In the genomic region with DNA sequence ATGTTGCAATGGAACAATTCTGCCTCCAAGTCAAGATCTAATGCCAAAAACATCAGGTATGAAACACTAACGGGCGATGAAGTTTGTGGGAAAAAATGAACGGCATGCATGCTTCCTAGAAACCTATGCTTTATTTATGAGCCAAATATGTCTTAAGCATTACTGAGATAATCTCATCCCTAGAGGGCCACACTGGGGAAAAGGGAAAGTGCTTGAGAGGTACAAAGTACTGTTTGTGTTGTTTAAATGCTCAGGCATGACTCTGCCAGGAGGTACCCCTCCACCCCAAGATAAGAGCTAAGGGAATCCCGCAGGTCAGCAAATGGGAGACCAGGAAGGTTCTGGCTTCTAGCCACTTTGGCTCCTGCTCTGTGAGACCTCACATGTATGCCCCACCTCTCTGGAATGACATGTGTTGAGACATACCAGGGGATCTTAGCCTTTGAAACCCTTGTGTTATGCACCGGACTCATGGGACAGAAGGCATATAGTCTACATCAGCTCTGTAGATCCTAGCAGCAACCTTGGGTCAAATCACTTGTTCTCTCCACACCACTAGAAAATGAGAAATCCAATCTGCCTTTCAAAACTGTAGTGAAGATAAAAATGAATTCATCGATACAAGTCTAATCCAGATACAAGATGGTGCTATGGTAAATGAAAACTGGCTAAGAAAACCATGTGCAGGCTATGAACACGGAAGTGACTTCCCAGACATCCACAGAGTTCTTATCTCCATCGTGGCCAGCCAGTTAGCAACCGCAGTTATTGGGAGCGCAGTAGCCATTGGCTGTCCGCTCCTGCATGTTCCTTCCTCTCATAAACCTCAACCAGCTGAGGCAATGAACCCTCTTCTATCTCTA, we compare ENCODE assay signal across 1 cellular context.
TF ChIP-seq lines count a peak whose summit lies in the region.

No MANE protein-coding gene starts in this region.

TF ChIP-seq in K562, 482 proteins besides CTCF, POLR2A, EP300 and RAD21 (continued from another document and continues in another):
- TF ChIP-seq, protein P1, sequence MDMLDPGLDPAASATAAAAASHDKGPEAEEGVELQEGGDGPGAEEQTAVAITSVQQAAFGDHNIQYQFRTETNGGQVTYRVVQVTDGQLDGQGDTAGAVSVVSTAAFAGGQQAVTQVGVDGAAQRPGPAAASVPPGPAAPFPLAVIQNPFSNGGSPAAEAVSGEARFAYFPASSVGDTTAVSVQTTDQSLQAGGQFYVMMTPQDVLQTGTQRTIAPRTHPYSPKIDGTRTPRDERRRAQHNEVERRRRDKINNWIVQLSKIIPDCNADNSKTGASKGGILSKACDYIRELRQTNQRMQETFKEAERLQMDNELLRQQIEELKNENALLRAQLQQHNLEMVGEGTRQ (CRISPR knock-in tag; IDR thresholded peaks at IDR 0.05): no peak
- TF ChIP-seq, protein P2, sequence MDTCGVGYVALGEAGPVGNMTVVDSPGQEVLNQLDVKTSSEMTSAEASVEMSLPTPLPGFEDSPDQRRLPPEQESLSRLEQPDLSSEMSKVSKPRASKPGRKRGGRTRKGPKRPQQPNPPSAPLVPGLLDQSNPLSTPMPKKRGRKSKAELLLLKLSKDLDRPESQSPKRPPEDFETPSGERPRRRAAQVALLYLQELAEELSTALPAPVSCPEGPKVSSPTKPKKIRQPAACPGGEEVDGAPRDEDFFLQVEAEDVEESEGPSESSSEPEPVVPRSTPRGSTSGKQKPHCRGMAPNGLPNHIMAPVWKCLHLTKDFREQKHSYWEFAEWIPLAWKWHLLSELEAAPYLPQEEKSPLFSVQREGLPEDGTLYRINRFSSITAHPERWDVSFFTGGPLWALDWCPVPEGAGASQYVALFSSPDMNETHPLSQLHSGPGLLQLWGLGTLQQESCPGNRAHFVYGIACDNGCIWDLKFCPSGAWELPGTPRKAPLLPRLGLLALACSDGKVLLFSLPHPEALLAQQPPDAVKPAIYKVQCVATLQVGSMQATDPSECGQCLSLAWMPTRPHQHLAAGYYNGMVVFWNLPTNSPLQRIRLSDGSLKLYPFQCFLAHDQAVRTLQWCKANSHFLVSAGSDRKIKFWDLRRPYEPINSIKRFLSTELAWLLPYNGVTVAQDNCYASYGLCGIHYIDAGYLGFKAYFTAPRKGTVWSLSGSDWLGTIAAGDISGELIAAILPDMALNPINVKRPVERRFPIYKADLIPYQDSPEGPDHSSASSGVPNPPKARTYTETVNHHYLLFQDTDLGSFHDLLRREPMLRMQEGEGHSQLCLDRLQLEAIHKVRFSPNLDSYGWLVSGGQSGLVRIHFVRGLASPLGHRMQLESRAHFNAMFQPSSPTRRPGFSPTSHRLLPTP (IDR thresholded peaks at IDR 0.05; ENCODE audit: borderline replicate concordance, extremely low read depth, insufficient read length): no peak
- TF ChIP-seq CC2D1A (IDR thresholded peaks at IDR 0.05) (0 out of 2 replicates have a peak, but pooled peaks have one; percentile 29), ESRRA (IDR thresholded peaks at IDR 0.05; ENCODE audit: borderline replicate concordance, low read depth) (peak; percentile 30; the same call in 1 of the 2 replicates), CBX8 (IDR thresholded peaks at IDR 0.05; ENCODE audit: borderline replicate concordance, extremely low read depth, low read depth, low read length, poor library complexity, severe bottlenecking) (no peak), SIX5 (IDR thresholded peaks at IDR 0.05; ENCODE audit: borderline replicate concordance in 1 of 2, insufficient read depth in 1 of 2, low read depth in 1 of 2, low read length in 2 of 2) (no peak), TOE1 (IDR thresholded peaks at IDR 0.05; ENCODE audit: borderline replicate concordance) (no peak), TOE1 (CRISPR knock-in tag; IDR thresholded peaks at IDR 0.05; ENCODE audit: borderline replicate concordance, low read depth) (0 out of 2 replicates have a peak, but pooled peaks have one; percentile 30), ZNF696 (CRISPR knock-in tag; conservative IDR thresholded peaks at IDR 0.05) (no peak), TCF7L2 (IDR thresholded peaks at IDR 0.05; ENCODE audit: low read depth, low read length) (no peak), LCOR (CRISPR knock-in tag; IDR thresholded peaks at IDR 0.05) (no peak), ELF4 (CRISPR knock-in tag; IDR thresholded peaks at IDR 0.05) (peak; percentile 63), BACH1 (tag; IDR thresholded peaks at IDR 0.05) (peak; percentile 78), ZNF239 (CRISPR knock-in tag; IDR thresholded peaks at IDR 0.05) (no peak; the same call in 1 of the 2 replicates), PYGO2 (tag; IDR thresholded peaks at IDR 0.05) (no peak), NCOA1 (IDR thresholded peaks at IDR 0.05; ENCODE audit: low read depth) (no peak), ZNF79 (CRISPR knock-in tag; IDR thresholded peaks at IDR 0.05; ENCODE audit: low read depth) (no peak), KHSRP (IDR thresholded peaks at IDR 0.05) (no peak), CTBP1 (IDR thresholded peaks at IDR 0.05; ENCODE audit: borderline replicate concordance) (peak; percentile 32; the same call in 1 of the 2 replicates), SMARCB1 (IDR thresholded peaks at IDR 0.05; ENCODE audit: insufficient read length, low read depth) (peak; percentile 49), MYC (IDR thresholded peaks at IDR 0.05; ENCODE audit: low read depth, low read length) (peak; percentile 84), MYC (CRISPR knock-in tag; IDR thresholded peaks at IDR 0.05; ENCODE audit: borderline replicate concordance, low read depth) (no peak), ZFP36 (IDR thresholded peaks at IDR 0.05; ENCODE audit: low read depth, low read length, partially characterized antibody) (no peak), CXXC5 (CRISPR knock-in tag; IDR thresholded peaks at IDR 0.05) (peak; percentile 65; the same call in 1 of the 2 replicates), SUPT5H (IDR thresholded peaks at IDR 0.05) (no peak), CBX1 (IDR thresholded peaks at IDR 0.05; ENCODE audit: low read depth) (no peak), KLF6 (CRISPR knock-in tag; IDR thresholded peaks at IDR 0.05; ENCODE audit: borderline replicate concordance) (no peak), ATF1 (CRISPR knock-in tag; IDR thresholded peaks at IDR 0.05) (no peak), ATF1 (tag; IDR thresholded peaks at IDR 0.05) (peak; percentile 38; the same call in 1 of the 2 replicates), GABPB1 (CRISPR knock-in tag; IDR thresholded peaks at IDR 0.05) (0 out of 2 replicates have a peak, but pooled peaks have one; percentile 29), YY1 (IDR thresholded peaks at IDR 0.05; ENCODE audit: borderline replicate concordance in 1 of 3, control insufficient read depth in 1 of 3, extremely low read depth in 1 of 3, insufficient read depth in 3 of 3, insufficient read length in 1 of 3, insufficient replicate concordance in 2 of 3, low read depth in 1 of 3, low read length in 2 of 3) (peak in 1 of 3 experiments; percentile 17), GABPA (tag; conservative IDR thresholded peaks at IDR 0.05; ENCODE audit: low read depth) (0 out of 2 replicates have a peak, but pooled peaks have one; percentile 24), ZFP1 (CRISPR knock-in tag; IDR thresholded peaks at IDR 0.05) (no peak)
- TF ChIP-seq, protein P3, sequence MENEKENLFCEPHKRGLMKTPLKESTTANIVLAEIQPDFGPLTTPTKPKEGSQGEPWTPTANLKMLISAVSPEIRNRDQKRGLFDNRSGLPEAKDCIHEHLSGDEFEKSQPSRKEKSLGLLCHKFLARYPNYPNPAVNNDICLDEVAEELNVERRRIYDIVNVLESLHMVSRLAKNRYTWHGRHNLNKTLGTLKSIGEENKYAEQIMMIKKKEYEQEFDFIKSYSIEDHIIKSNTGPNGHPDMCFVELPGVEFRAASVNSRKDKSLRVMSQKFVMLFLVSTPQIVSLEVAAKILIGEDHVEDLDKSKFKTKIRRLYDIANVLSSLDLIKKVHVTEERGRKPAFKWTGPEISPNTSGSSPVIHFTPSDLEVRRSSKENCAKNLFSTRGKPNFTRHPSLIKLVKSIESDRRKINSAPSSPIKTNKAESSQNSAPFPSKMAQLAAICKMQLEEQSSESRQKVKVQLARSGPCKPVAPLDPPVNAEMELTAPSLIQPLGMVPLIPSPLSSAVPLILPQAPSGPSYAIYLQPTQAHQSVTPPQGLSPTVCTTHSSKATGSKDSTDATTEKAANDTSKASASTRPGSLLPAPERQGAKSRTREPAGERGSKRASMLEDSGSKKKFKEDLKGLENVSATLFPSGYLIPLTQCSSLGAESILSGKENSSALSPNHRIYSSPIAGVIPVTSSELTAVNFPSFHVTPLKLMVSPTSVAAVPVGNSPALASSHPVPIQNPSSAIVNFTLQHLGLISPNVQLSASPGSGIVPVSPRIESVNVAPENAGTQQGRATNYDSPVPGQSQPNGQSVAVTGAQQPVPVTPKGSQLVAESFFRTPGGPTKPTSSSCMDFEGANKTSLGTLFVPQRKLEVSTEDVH (IDR thresholded peaks at IDR 0.05; ENCODE audit: low read depth, partially characterized antibody): no peak
- TF ChIP-seq, protein P4, sequence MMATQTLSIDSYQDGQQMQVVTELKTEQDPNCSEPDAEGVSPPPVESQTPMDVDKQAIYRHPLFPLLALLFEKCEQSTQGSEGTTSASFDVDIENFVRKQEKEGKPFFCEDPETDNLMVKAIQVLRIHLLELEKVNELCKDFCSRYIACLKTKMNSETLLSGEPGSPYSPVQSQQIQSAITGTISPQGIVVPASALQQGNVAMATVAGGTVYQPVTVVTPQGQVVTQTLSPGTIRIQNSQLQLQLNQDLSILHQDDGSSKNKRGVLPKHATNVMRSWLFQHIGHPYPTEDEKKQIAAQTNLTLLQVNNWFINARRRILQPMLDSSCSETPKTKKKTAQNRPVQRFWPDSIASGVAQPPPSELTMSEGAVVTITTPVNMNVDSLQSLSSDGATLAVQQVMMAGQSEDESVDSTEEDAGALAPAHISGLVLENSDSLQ (IDR thresholded peaks at IDR 0.05): no peak
- TF ChIP-seq, protein P5, sequence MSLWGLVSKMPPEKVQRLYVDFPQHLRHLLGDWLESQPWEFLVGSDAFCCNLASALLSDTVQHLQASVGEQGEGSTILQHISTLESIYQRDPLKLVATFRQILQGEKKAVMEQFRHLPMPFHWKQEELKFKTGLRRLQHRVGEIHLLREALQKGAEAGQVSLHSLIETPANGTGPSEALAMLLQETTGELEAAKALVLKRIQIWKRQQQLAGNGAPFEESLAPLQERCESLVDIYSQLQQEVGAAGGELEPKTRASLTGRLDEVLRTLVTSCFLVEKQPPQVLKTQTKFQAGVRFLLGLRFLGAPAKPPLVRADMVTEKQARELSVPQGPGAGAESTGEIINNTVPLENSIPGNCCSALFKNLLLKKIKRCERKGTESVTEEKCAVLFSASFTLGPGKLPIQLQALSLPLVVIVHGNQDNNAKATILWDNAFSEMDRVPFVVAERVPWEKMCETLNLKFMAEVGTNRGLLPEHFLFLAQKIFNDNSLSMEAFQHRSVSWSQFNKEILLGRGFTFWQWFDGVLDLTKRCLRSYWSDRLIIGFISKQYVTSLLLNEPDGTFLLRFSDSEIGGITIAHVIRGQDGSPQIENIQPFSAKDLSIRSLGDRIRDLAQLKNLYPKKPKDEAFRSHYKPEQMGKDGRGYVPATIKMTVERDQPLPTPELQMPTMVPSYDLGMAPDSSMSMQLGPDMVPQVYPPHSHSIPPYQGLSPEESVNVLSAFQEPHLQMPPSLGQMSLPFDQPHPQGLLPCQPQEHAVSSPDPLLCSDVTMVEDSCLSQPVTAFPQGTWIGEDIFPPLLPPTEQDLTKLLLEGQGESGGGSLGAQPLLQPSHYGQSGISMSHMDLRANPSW (CRISPR knock-in tag; IDR thresholded peaks at IDR 0.05): no peak
- TF ChIP-seq, protein P6, sequence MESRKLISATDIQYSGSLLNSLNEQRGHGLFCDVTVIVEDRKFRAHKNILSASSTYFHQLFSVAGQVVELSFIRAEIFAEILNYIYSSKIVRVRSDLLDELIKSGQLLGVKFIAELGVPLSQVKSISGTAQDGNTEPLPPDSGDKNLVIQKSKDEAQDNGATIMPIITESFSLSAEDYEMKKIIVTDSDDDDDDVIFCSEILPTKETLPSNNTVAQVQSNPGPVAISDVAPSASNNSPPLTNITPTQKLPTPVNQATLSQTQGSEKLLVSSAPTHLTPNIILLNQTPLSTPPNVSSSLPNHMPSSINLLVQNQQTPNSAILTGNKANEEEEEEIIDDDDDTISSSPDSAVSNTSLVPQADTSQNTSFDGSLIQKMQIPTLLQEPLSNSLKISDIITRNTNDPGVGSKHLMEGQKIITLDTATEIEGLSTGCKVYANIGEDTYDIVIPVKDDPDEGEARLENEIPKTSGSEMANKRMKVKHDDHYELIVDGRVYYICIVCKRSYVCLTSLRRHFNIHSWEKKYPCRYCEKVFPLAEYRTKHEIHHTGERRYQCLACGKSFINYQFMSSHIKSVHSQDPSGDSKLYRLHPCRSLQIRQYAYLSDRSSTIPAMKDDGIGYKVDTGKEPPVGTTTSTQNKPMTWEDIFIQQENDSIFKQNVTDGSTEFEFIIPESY (CRISPR knock-in tag; IDR thresholded peaks at IDR 0.05): no peak
- TF ChIP-seq, protein P7, sequence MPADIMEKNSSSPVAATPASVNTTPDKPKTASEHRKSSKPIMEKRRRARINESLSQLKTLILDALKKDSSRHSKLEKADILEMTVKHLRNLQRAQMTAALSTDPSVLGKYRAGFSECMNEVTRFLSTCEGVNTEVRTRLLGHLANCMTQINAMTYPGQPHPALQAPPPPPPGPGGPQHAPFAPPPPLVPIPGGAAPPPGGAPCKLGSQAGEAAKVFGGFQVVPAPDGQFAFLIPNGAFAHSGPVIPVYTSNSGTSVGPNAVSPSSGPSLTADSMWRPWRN (IDR thresholded peaks at IDR 0.05; ENCODE audit: low read depth): no peak
- TF ChIP-seq, protein P8, sequence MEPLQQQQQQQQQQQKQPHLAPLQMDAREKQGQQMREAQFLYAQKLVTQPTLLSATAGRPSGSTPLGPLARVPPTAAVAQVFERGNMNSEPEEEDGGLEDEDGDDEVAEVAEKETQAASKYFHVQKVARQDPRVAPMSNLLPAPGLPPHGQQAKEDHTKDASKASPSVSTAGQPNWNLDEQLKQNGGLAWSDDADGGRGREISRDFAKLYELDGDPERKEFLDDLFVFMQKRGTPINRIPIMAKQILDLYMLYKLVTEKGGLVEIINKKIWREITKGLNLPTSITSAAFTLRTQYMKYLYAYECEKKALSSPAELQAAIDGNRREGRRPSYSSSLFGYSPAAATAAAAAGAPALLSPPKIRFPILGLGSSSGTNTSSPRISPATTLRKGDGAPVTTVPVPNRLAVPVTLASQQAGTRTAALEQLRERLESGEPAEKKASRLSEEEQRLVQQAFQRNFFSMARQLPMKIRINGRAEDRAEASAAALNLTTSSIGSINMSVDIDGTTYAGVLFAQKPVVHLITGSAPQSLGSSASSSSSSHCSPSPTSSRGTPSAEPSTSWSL (CRISPR knock-in tag; IDR thresholded peaks at IDR 0.05; ENCODE audit: borderline replicate concordance): no peak
- TF ChIP-seq, protein P9, sequence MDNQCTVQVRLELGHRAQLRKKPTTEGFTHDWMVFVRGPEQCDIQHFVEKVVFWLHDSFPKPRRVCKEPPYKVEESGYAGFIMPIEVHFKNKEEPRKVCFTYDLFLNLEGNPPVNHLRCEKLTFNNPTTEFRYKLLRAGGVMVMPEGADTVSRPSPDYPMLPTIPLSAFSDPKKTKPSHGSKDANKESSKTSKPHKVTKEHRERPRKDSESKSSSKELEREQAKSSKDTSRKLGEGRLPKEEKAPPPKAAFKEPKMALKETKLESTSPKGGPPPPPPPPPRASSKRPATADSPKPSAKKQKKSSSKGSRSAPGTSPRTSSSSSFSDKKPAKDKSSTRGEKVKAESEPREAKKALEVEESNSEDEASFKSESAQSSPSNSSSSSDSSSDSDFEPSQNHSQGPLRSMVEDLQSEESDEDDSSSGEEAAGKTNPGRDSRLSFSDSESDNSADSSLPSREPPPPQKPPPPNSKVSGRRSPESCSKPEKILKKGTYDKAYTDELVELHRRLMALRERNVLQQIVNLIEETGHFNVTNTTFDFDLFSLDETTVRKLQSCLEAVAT (IDR thresholded peaks at IDR 0.05): 0 out of 4 replicates have a peak, but pooled peaks of 1 of the 2 experiments have one; percentile 44
